In genomic region chr16:89519881-89520280, GRCh38 we compare ENCODE assay signal across 15 cellular contexts. TPM values are rescaled to one million over a fixed set of nuclear protein-coding genes. Genes with fewer than 3 reads are reported as not detected.
DNase-seq lines count a peak whose midpoint lies in the region; ATAC-seq and TF ChIP-seq lines count a peak whose summit lies in the region.
"Had no signal": no experiment of that assay in that cellular context is flagged by ENCODE, and none has a peak within 500 bp of the region (broad histone marks: within the 10 kb centered on the region; RNA-seq: fewer than 3 reads in every experiment).

No MANE protein-coding gene starts in this region.

- no peaks in the 10 kb centered on the region for H3K4me1 Mint-ChIP-seq in activated T-cell treated with anti-CD3 and anti-CD28 coated beads, Interleukin-2, amount 50 U/mL, for 72 hours (ENCODE audit: low read depth)
- H3K4me1 Mint-ChIP-seq in GM23338: no peaks in the 10 kb centered on the region; the same call in 1 of the 3 replicates
- H3K4me1 Mint-ChIP-seq: CD14-positive monocyte had no signal

- H3K9me3 Mint-ChIP-seq in activated T-cell treated with anti-CD3 and anti-CD28 coated beads, Interleukin-2, amount 50 U/mL, for 72 hours: no peaks in the 10 kb centered on the region
- H3K9me3 Mint-ChIP-seq in GM23338: no peaks in the 10 kb centered on the region
- H3K9me3 Mint-ChIP-seq: CD8-positive, alpha-beta memory T cell had no signal

- no peaks in the 10 kb centered on the region for H3K27me3 Mint-ChIP-seq in activated T-cell treated with anti-CD3 and anti-CD28 coated beads, Interleukin-2, amount 50 U/mL, for 72 hours (ENCODE audit: low read depth)
- H3K27me3 Mint-ChIP-seq in GM23338 (ENCODE audit: insufficient read depth, low read depth, poor library complexity): peaks cover 7% of the 10 kb centered on the region
- H3K27me3 Mint-ChIP-seq: CD8-positive, alpha-beta memory T cell had no signal

- peaks cover 19% of the 10 kb centered on the region for H3K36me3 ChIP-seq in GM23338 (ENCODE audit: insufficient read depth)
- peaks cover 83% of the 10 kb centered on the region for H3K36me3 ChIP-seq in osteoblast (ENCODE audit: insufficient read depth, low read length)

- no peak overlapping the region for H3K4me3 Mint-ChIP-seq in activated T-cell treated with anti-CD3 and anti-CD28 coated beads, Interleukin-2, amount 50 U/mL, for 72 hours
- H3K4me3 Mint-ChIP-seq in GM23338: peak overlapping the region; percentile 17; the same call in 1 of the 3 replicates
- H3K4me3 Mint-ChIP-seq: CD14-positive monocyte; CD8-positive, alpha-beta memory T cell had no signal

- H3K27ac ChIP-seq in GM23338 (ENCODE audit: low read depth) (no peak overlapping the region), osteoblast (ENCODE audit: low read depth, low read length) (no peak overlapping the region)
- H3K27ac ChIP-seq: 22Rv1, GM23248 had no signal

- H3F3A ChIP-seq in GM23338 (replicated peaks; ENCODE audit: low read depth): 0 out of 2 replicates have a peak, but pooled peaks cover 4% of the 10 kb centered on the region

- peak overlapping the region; percentile 48 for H3K27ac Mint-ChIP-seq in activated T-cell treated with anti-CD3 and anti-CD28 coated beads, Interleukin-2, amount 50 U/mL, for 72 hours
- peak overlapping the region; percentile 59; the same call in 1 of the 2 replicates for H3K27ac Mint-ChIP-seq in GM23338

- no peak overlapping the region for H2AFZ ChIP-seq in GM23338
- H2AFZ ChIP-seq in osteoblast (ENCODE audit: low read length): no peak overlapping the region
- H2AFZ ChIP-seq: GM23248 had no signal

- no peaks in the 10 kb centered on the region for H3K9me3 ChIP-seq in osteoblast (ENCODE audit: low read depth, low read length)

- H4K20me1 ChIP-seq in GM23338 (replicated peaks; ENCODE audit: insufficient read depth) (peaks cover 30% of the 10 kb centered on the region), osteoblast (ENCODE audit: insufficient read depth, low read length) (peaks cover 35% of the 10 kb centered on the region)

- no peaks in the 10 kb centered on the region for H3K27me3 ChIP-seq in GM23338 (ENCODE audit: insufficient read depth)
- H3K27me3 ChIP-seq in osteoblast (ENCODE audit: insufficient read depth, low read length): no peaks in the 10 kb centered on the region

- DNase-seq in activated T-cell treated with anti-CD3 and anti-CD28 coated beads, Interleukin-2, amount 50 U/mL, for 72 hours: no peak
- DNase-seq in activated T-cell treated with anti-CD3 and anti-CD28 coated beads, Interleukin-2, amount 50 U/mL, for 48 hours: no peak
- DNase-seq in GM23338 (ENCODE audit: low spot score) (no peak), cerebellar cortex (ENCODE audit: low spot score) (peak; percentile 36), osteoblast (ENCODE audit: insufficient read length, low spot score, missing footprints) (peak; percentile 65)
- DNase-seq in activated CD4-positive, alpha-beta T cell treated with anti-CD3 and anti-CD28 coated beads, Interleukin-2, amount 50 U/mL, for 4 hours: no peak
- DNase-seq: CD8-positive, alpha-beta memory T cell; DMS53; GM23248; H7 had no signal

- no peak overlapping the region for H3K4me3 ChIP-seq in GM23338
- H3K4me3 ChIP-seq in osteoblast (ENCODE audit: insufficient read depth, low read length): no peak overlapping the region
- H3K4me3 ChIP-seq: GM12878, GM23248 had no signal

- H3K9me2 ChIP-seq in GM23338 (ENCODE audit: insufficient read depth): no peaks in the 10 kb centered on the region

- peaks cover 9 to 11% of the 10 kb centered on the region in 2 donors for H3K36me3 Mint-ChIP-seq in activated T-cell treated with anti-CD3 and anti-CD28 coated beads, Interleukin-2, amount 50 U/mL, for 72 hours (ENCODE audit: insufficient read depth in 2 of 2)
- peaks cover 75% of the 10 kb centered on the region for H3K36me3 Mint-ChIP-seq in GM23338 (ENCODE audit: low read depth)

- H3K4me2 ChIP-seq in GM23338: no peak overlapping the region
- H3K4me2 ChIP-seq in osteoblast (ENCODE audit: insufficient read depth, low read length): no peak overlapping the region

- H3K4me1 ChIP-seq in GM23338 (ENCODE audit: insufficient read depth): no peaks in the 10 kb centered on the region
- no peaks in the 10 kb centered on the region for H3K4me1 ChIP-seq in osteoblast (ENCODE audit: insufficient read depth, low read length)

- ATAC-seq in activated T-cell treated with anti-CD3 and anti-CD28 coated beads, Interleukin-2, amount 50 U/mL, for 72 hours (replicated peaks in 1 of 2): no peak
- no peak for ATAC-seq in GM23338
- ATAC-seq in HG02870 (IDR thresholded peaks at IDR 0.05; ENCODE audit: unreplicated experiment): no peak
- no peak for ATAC-seq in GM21515 (IDR thresholded peaks at IDR 0.05; ENCODE audit: unreplicated experiment)
- ATAC-seq: GM12878 had no signal

- TF ChIP-seq CTCF in GM23338 (conservative IDR thresholded peaks at IDR 0.05; ENCODE audit: low read depth in 2 of 2): no peak
- no peak for TF ChIP-seq CTCF in osteoblast (IDR thresholded peaks at IDR 0.05; ENCODE audit: extremely low read depth, low read depth, low read length)

- peaks cover 74% of the 10 kb centered on the region for H3K79me2 ChIP-seq in GM23338 (replicated peaks; ENCODE audit: insufficient read depth)
- peaks cover 85% of the 10 kb centered on the region for H3K79me2 ChIP-seq in osteoblast (ENCODE audit: insufficient read depth, low read length)

TF ChIP-seq in GM23338, 12 proteins besides CTCF, POLR2A, EP300 and RAD21 (continues in another document):
- no peak for TF ChIP-seq EZH2 (IDR thresholded peaks at IDR 0.05; ENCODE audit: low read depth, unreplicated experiment)

RNA-seq across cellular contexts. Expression of gene SPG7, which starts 11.7 kb away (rescaled TPM):
- total RNA-seq in activated T-cell treated with anti-CD3 and anti-CD28 coated beads, Interleukin-2, amount 50 U/mL, for 72 hours: 10 to 100 TPM; 67.4 to 82.1 TPM
- 267 and 326 TPM in 2 replicates for total RNA-seq in GM23338 (2014; rRNA removed; shearing (Covaris generic))
- polyA plus RNA-seq in GM23338 (2016; fragmentation: Nextera tagmentation; extraction: Ambion mirVana): 69.4 and 77.1 TPM in 2 replicates
- total RNA-seq in osteoblast: 76.3 and 85.8 TPM in 2 replicates

RNA-seq across cellular contexts. Expression of gene ANKRD11, which starts 29.5 kb away (rescaled TPM):
- 100 to 1,000 TPM; 204 to 215 TPM for total RNA-seq in activated T-cell treated with anti-CD3 and anti-CD28 coated beads, Interleukin-2, amount 50 U/mL, for 72 hours
- 114 and 159 TPM in 2 replicates for total RNA-seq in GM23338 (2014; rRNA removed; shearing (Covaris generic))
- 130 and 140 TPM in 2 replicates for polyA plus RNA-seq in GM23338 (2016; fragmentation: Nextera tagmentation; extraction: Ambion mirVana)
- 78.4 and 97.4 TPM in 2 replicates for total RNA-seq in osteoblast

RNA-seq across cellular contexts. Expression of gene RPL13, which starts 40.6 kb away (rescaled TPM):
- 1,000 to 10,000 TPM; 3,140 to 3,274 TPM for total RNA-seq in activated T-cell treated with anti-CD3 and anti-CD28 coated beads, Interleukin-2, amount 50 U/mL, for 72 hours
- total RNA-seq in GM23338 (2014; rRNA removed; shearing (Covaris generic)): 3,617 and 4,677 TPM in 2 replicates
- 3,489 and 3,901 TPM in 2 replicates for polyA plus RNA-seq in GM23338 (2016; fragmentation: Nextera tagmentation; extraction: Ambion mirVana)
- total RNA-seq in osteoblast: 2,112 and 2,440 TPM in 2 replicates

RNA-seq across cellular contexts. Expression of gene CPNE7, which starts 55.7 kb away (rescaled TPM):
- 10 to 100 TPM; 10.9 to 11.4 TPM for total RNA-seq in activated T-cell treated with anti-CD3 and anti-CD28 coated beads, Interleukin-2, amount 50 U/mL, for 72 hours
- total RNA-seq in GM23338 (2014; rRNA removed; shearing (Covaris generic)): 15.7 and 18.4 TPM in 2 replicates
- polyA plus RNA-seq in GM23338 (2016; fragmentation: Nextera tagmentation; extraction: Ambion mirVana): 10.0 and 11.2 TPM in 2 replicates
- total RNA-seq in osteoblast: 7.2 and 21.8 TPM in 2 replicates
- polyA plus RNA-seq: CD14-positive monocyte had no signal

Comparison
In these comparisons a context has a peak if more than half of its experiments do, and no peak if none do; other contexts are left out.
1. DNase-seq: peak in cerebellar cortex (single experiment) and osteoblast (single experiment); none in activated T-cell treated with anti-CD3 and anti-CD28 coated beads, Interleukin-2, amount 50 U/mL, for 72 hours (0 of 2), activated T-cell treated with anti-CD3 and anti-CD28 coated beads, Interleukin-2, amount 50 U/mL, for 48 hours (0 of 2), GM23338 (single experiment) and activated CD4-positive, alpha-beta T cell treated with anti-CD3 and anti-CD28 coated beads, Interleukin-2, amount 50 U/mL, for 4 hours (0 of 2).